4 cellular contexts compared by ENCODE assay signal in genomic region chr3:46648096-46648495, GRCh38.
"Had no signal": no experiment of that assay in that cellular context is flagged by ENCODE, and none has a peak within 500 bp of the region (broad histone marks: within the 10 kb centered on the region; RNA-seq: fewer than 3 reads in every experiment).

No MANE protein-coding gene starts in this region.

- ATAC-seq: HepG2, K562 had no signal

- H3K4me3 ChIP-seq: K562 had no signal

- H3K27ac ChIP-seq: HL-60, KMS-11 had no signal
